Comparison of ENCODE assay signal across 15 cellular contexts in genomic region chr15:91208366-91208765, GRCh38.
A peak's percentile ranks its signal among the peaks of the same experiment; 100 is the strongest.
DNase-seq lines count a peak whose midpoint lies in the region; ATAC-seq and TF ChIP-seq lines count a peak whose summit lies in the region.
"Had no signal": no experiment of that assay in that cellular context is flagged by ENCODE, and none has a peak within 500 bp of the region (broad histone marks: within the 10 kb centered on the region; RNA-seq: fewer than 3 reads in every experiment).

No MANE protein-coding gene starts in this region.

- H3K9me3 Mint-ChIP-seq in Caco-2 (ENCODE audit: unreplicated experiment), result no peaks in the 10 kb centered on the region

- no peaks in the 10 kb centered on the region for H3K36me3 Mint-ChIP-seq in Caco-2 (ENCODE audit: insufficient read depth, unreplicated experiment)
- H3K36me3 Mint-ChIP-seq: CD4-positive, CD25-positive, alpha-beta regulatory T cell had no signal

- H3K4me1 ChIP-seq in Caco-2, result no peaks in the 10 kb centered on the region

- H3K27ac Mint-ChIP-seq in Caco-2 (ENCODE audit: unreplicated experiment), result no peak overlapping the region
- H3K27ac Mint-ChIP-seq: CD4-positive, CD25-positive, alpha-beta regulatory T cell; HFFc6 had no signal

- peaks cover 29% of the 10 kb centered on the region for H3K27me3 Mint-ChIP-seq in Caco-2 (ENCODE audit: insufficient read depth, unreplicated experiment)

- BruUV-seq in Caco-2 (replicated peaks; lab: Mats Ljungman, UMichigan), result no TSS peak

- no peaks in the 10 kb centered on the region for H3K4me1 Mint-ChIP-seq in Caco-2 (ENCODE audit: low read depth, unreplicated experiment)
- H3K4me1 Mint-ChIP-seq: CD4-positive, CD25-positive, alpha-beta regulatory T cell had no signal

- peak; percentile 60 for DNase-seq in Ammon's horn (ENCODE audit: low spot score)
- peak; percentile 79 for DNase-seq in NCI-H1694 (lab: John Stamatoyannopoulos, UW)
- DNase-seq in NCI-H524 treated with DMSO at 0.1 percent for 48 hours (lab: John Stamatoyannopoulos, UW), result peak; percentile 30
- DNase-seq in cerebellum (ENCODE audit: low spot score), result peak; percentile 64
- no peak for DNase-seq in Caco-2
- DNase-seq in stimulated activated naive CD8-positive, alpha-beta T cell treated with anti-CD3 and anti-CD28 coated beads, Interleukin-15, Interleukin-2, amounts not matched to agents 100 U/mL and 50 U/mL, for 24 hours, result no peak
- DNase-seq: 8988T; AML-193; CD4-positive, CD25-positive, alpha-beta regulatory T cell; DND-41; GF-D8; HCEC 1CT; HFFc6 had no signal

- intact Hi-C loops in Caco-2 (cut with micrococcal nuclease; ENCODE audit: unreplicated experiment), result no loop called here

- POLR2A ChIA-PET in Caco-2 (lab: Charles Lee), result no interaction called here

- CTCF ChIA-PET in Caco-2 (lab: Charles Lee), result no interaction called here

- ATAC-seq in HG03045 (IDR thresholded peaks at IDR 0.05; ENCODE audit: unreplicated experiment), result no peak
- ATAC-seq in stimulated activated naive CD8-positive, alpha-beta T cell treated with anti-CD3 and anti-CD28 coated beads, Interleukin-15, Interleukin-2, amounts not matched to agents 100 U/mL and 50 U/mL, for 24 hours, result no peak

- H3K4me3 ChIP-seq in Caco-2 (ENCODE audit: low read depth, low read length), result no peak overlapping the region
- H3K4me3 ChIP-seq: BLaER1 treated with 17β-estradiol and CSF1 and Interleukin-3, amounts not matched to agents 10 nM and 100 nM had no signal

- H3K27me3 ChIP-seq in Caco-2 (replicated peaks; ENCODE audit: control insufficient read depth, insufficient read depth, low read length), result no peaks in the 10 kb centered on the region
- H3K27me3 ChIP-seq: BLaER1 treated with 17β-estradiol and CSF1 and Interleukin-3, amounts not matched to agents 10 nM and 100 nM had no signal

- H3K36me3 ChIP-seq in Caco-2 (ENCODE audit: control insufficient read depth, insufficient read depth, low read length), result no peaks in the 10 kb centered on the region
- H3K36me3 ChIP-seq: BLaER1 treated with 17β-estradiol and CSF1 and Interleukin-3, amounts not matched to agents 10 nM and 100 nM had no signal

- H3K4me3 Mint-ChIP-seq in Caco-2 (ENCODE audit: unreplicated experiment), result no peak overlapping the region
- H3K4me3 Mint-ChIP-seq: CD4-positive, CD25-positive, alpha-beta regulatory T cell; HFFc6 had no signal

- TF ChIP-seq CTCF in Caco-2 (IDR thresholded peaks at IDR 0.05; ENCODE audit: insufficient read depth in 1 of 2, low read depth in 1 of 2, low read length in 1 of 2, severe bottlenecking in 1 of 2, unreplicated experiment in 1 of 2), result no peak

- no peaks in the 10 kb centered on the region for H3K9me3 ChIP-seq in Caco-2
- H3K9me3 ChIP-seq: BLaER1 treated with 17β-estradiol and CSF1 and Interleukin-3, amounts not matched to agents 10 nM and 100 nM had no signal

Comparison
In these comparisons a context has a peak if more than half of its experiments do, and no peak if none do; other contexts are left out.
1. DNase-seq: peak in Ammon's horn (single experiment), NCI-H1694 (single experiment), NCI-H524 treated with DMSO at 0.1 percent for 48 hours (single experiment) and cerebellum (single experiment); none in Caco-2 (0 of 2) and stimulated activated naive CD8-positive, alpha-beta T cell treated with anti-CD3 and anti-CD28 coated beads, Interleukin-15, Interleukin-2, amounts not matched to agents 100 U/mL and 50 U/mL, for 24 hours (single experiment).